31 cellular contexts compared by ENCODE assay signal in the genomic region with DNA sequence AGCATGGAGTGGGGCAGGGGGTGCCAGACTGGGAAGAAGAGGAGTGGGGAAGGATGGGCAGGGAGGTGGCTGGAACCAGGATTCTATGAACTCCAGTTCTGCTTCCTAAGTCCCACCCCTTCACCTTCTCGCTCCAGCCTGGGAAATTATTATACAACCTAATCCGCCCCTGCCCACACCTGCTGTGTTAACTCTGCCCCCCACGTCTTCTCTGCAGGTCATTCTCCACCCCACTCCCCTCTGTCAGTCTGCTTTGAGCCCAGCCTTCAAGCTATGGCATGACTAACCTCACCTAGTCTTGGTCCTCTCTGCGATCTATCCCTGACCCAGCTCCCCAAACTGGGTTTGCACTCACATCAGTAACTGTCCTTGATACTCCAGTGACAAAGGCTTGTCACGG. TPM values are rescaled to one million over a fixed set of nuclear protein-coding genes. Genes with fewer than 3 reads are reported as not detected.
"Had no signal": no experiment of that assay in that cellular context is flagged by ENCODE, and none has a peak within 500 bp of the region (broad histone marks: within the 10 kb centered on the region; RNA-seq: fewer than 3 reads in every experiment).

No MANE protein-coding gene starts in this region.

- H3K9me3 Mint-ChIP-seq: activated B cell treated with CpG ODN at 0.5 μM for 24 hours; activated CD4-positive, alpha-beta T cell treated with anti-CD3 and anti-CD28 coated beads, Interleukin-2, amount 10 ng/mL, durations not matched to agents 24 days and 14 days; activated T-helper 17 cell treated with anti-CD3 and anti-CD28 coated beads, Interleukin-2, amount 50 U/mL, for 72 hours; central memory CD8-positive, alpha-beta T cell; IgD-negative memory B cell; T-cell had no signal

- H3K27ac ChIP-seq: KMS-11, SK-N-MC had no signal

- FAIRE-seq: bronchial epithelial cell, TTC549 had no signal

- ATAC-seq: activated T-helper 17 cell treated with anti-CD3 and anti-CD28 coated beads, Interleukin-2, amount 50 U/mL, for 72 hours; Panc1; Right ventricle myocardium inferior; T-cell had no signal

- H3K27me3 Mint-ChIP-seq: activated B cell treated with CpG ODN at 0.5 μM for 24 hours; activated CD4-positive, alpha-beta T cell treated with anti-CD3 and anti-CD28 coated beads, Interleukin-2, amount 10 ng/mL, durations not matched to agents 24 days and 14 days; activated T-helper 17 cell treated with anti-CD3 and anti-CD28 coated beads, Interleukin-2, amount 50 U/mL, for 72 hours; IgD-negative memory B cell; T-cell had no signal

- H3K27me3 ChIP-seq: MG63 had no signal

- H3K36me3 ChIP-seq: MG63 had no signal

- DNase-seq: activated B cell treated with CpG ODN at 0.5 μM for 24 hours; activated CD4-positive, alpha-beta T cell treated with anti-CD3 and anti-CD28 coated beads for 1 hour; activated CD4-positive, alpha-beta T cell treated with anti-CD3 and anti-CD28 coated beads, Interleukin-2, amount 10 ng/mL, durations not matched to agents 24 days and 14 days; activated CD4-positive, alpha-beta T cell treated with anti-CD3 and anti-CD28 coated beads, Interleukin-2, amount 50 U/mL, for 48 hours; activated gamma-delta T cell; activated naive CD4-positive, alpha-beta T cell treated with anti-CD3 and anti-CD28 coated beads, Interleukin-2, amount 50 U/mL, for 16 hours; MG63; MV-4-11; NCI-H1092 treated with DMSO at 0.1 percent for 48 hours; NCI-H1417 treated with DMSO at 0.1 percent for 48 hours; NCI-H1694 treated with DMSO at 0.1 percent for 48 hours; NCI-H2029 treated with DMSO at 0.1 percent for 48 hours; NCI-H510A treated with DMSO at 0.1 percent for 48 hours; NCI-H69; NK-92 treated with Interleukin-12 subunit alpha and Interleukin-12 subunit beta, amount 100 ng/mL, for 24 hours; OCI-M1; RPMI8226; T-cell; T-helper 2 cell; T1000 had no signal

- H3K4me3 ChIP-seq: MG63, SK-N-MC had no signal

- H3K36me3 Mint-ChIP-seq: T-cell had no signal

- H3K4me1 Mint-ChIP-seq: activated B cell treated with CpG ODN at 0.5 μM for 24 hours; activated T-helper 17 cell treated with anti-CD3 and anti-CD28 coated beads, Interleukin-2, amount 50 U/mL, for 72 hours; IgD-negative memory B cell; T-cell had no signal

- H3K9ac ChIP-seq: KMS-11 had no signal

- H3K27ac Mint-ChIP-seq: activated B cell treated with CpG ODN at 0.5 μM for 24 hours; activated CD4-positive, alpha-beta T cell treated with anti-CD3 and anti-CD28 coated beads, Interleukin-2, amount 10 ng/mL, durations not matched to agents 24 days and 14 days; activated T-helper 17 cell treated with anti-CD3 and anti-CD28 coated beads, Interleukin-2, amount 50 U/mL, for 72 hours; T-cell had no signal

- H3K4me2 ChIP-seq: KMS-11 had no signal

- H3K9me3 ChIP-seq: MG63 had no signal

- H3K4me3 Mint-ChIP-seq: activated B cell treated with CpG ODN at 0.5 μM for 24 hours; activated CD4-positive, alpha-beta T cell treated with anti-CD3 and anti-CD28 coated beads, Interleukin-2, amount 10 ng/mL, durations not matched to agents 24 days and 14 days; activated T-helper 17 cell treated with anti-CD3 and anti-CD28 coated beads, Interleukin-2, amount 50 U/mL, for 72 hours; central memory CD8-positive, alpha-beta T cell; IgD-negative memory B cell; T-cell had no signal

RNA-seq across cellular contexts. Expression of a gene that starts 46.0 kb away (rescaled TPM):
- total RNA-seq: activated B cell treated with CpG ODN at 0.5 μM for 24 hours; activated CD4-positive, alpha-beta T cell treated with anti-CD3 and anti-CD28 coated beads, Interleukin-2, amount 10 ng/mL, durations not matched to agents 24 days and 14 days; activated CD8-positive, alpha-beta memory T cell treated with anti-CD3 and anti-CD28 coated beads for 36 hours; aorta; Right ventricle myocardium inferior had no signal
- polyA plus RNA-seq: IgD-negative memory B cell had no signal
